ENCODE assay signal across 1 cellular context in genomic region chr11:3797329-3798090, GRCh38.
TF ChIP-seq lines count a peak whose summit lies in the region.

TSS of gene NUP98 (minus strand) at chr11:3797554. CDS start at chr11:3782117, 15,437 bp downstream.

TF ChIP-seq in HepG2, 621 proteins besides CTCF, POLR2A, EP300 and RAD21 (continued from another document and continues in another):
- TF ChIP-seq ZNF407 (CRISPR knock-in tag; IDR thresholded peaks at IDR 0.05; ENCODE audit: not compliant biosample characterization) = peak; percentile 64
- peak; percentile 90 for TF ChIP-seq SAP130 (CRISPR knock-in tag; IDR thresholded peaks at IDR 0.05; ENCODE audit: low read depth)
- TF ChIP-seq BCL3 (CRISPR knock-in tag; IDR thresholded peaks at IDR 0.05) = peak; percentile 84
- peak; percentile 78 for TF ChIP-seq CSRNP1 (CRISPR knock-in tag; IDR thresholded peaks at IDR 0.05)
- TF ChIP-seq ZNF772 (CRISPR knock-in tag; IDR thresholded peaks at IDR 0.05) = no peak
- 0 out of 2 replicates have a peak, but pooled peaks have one; percentile 94 for TF ChIP-seq NFAT5 (CRISPR knock-in tag; IDR thresholded peaks at IDR 0.05)
- TF ChIP-seq MEIS1 (CRISPR knock-in tag; IDR thresholded peaks at IDR 0.05; ENCODE audit: borderline replicate concordance) = peak; percentile 83; the same call in 1 of the 2 replicates
- peak; percentile 37; the same call in 1 of the 2 replicates for TF ChIP-seq ERF (CRISPR knock-in tag; IDR thresholded peaks at IDR 0.05)
- peak; percentile 78; the same call in 1 of the 2 replicates for TF ChIP-seq ZNF232 (CRISPR knock-in tag; IDR thresholded peaks at IDR 0.05; ENCODE audit: borderline replicate concordance)
- peak; percentile 90 for TF ChIP-seq TFDP2 (CRISPR knock-in tag; IDR thresholded peaks at IDR 0.05)
- TF ChIP-seq ZSCAN25 (CRISPR knock-in tag; IDR thresholded peaks at IDR 0.05) = peak; percentile 96
- peak; percentile 86 for TF ChIP-seq IKZF4 (CRISPR knock-in tag; IDR thresholded peaks at IDR 0.05; ENCODE audit: borderline replicate concordance, low read depth, not compliant biosample characterization)
- TF ChIP-seq HBP1 (CRISPR knock-in tag; IDR thresholded peaks at IDR 0.05; ENCODE audit: low read depth) = peak; percentile 39; the same call in 1 of the 2 replicates
- TF ChIP-seq NCOA1 (CRISPR knock-in tag; IDR thresholded peaks at IDR 0.05) = peak; percentile 85; the same call in 1 of the 2 replicates
- TF ChIP-seq HNRNPL (IDR thresholded peaks at IDR 0.05; ENCODE audit: low read depth, low read length) = no peak
- TF ChIP-seq ZMYM3 (CRISPR knock-in tag; IDR thresholded peaks at IDR 0.05) = no peak
- TF ChIP-seq ZNF646 (CRISPR knock-in tag; IDR thresholded peaks at IDR 0.05) = no peak
- no peak for TF ChIP-seq KLF13 (CRISPR knock-in tag; IDR thresholded peaks at IDR 0.05)
- no peak for TF ChIP-seq RORA (CRISPR knock-in tag; IDR thresholded peaks at IDR 0.05)
- TF ChIP-seq ESRRA (CRISPR knock-in tag; IDR thresholded peaks at IDR 0.05; ENCODE audit: low read depth) = no peak
- 0 out of 2 replicates have a peak, but pooled peaks have one; percentile 81 for TF ChIP-seq MTF1 (CRISPR knock-in tag; IDR thresholded peaks at IDR 0.05)
- no peak for TF ChIP-seq HNRNPH1 (optimal IDR thresholded peaks at IDR 0.05; ENCODE audit: low read depth, low read length)
- peak; percentile 40; the same call in 1 of the 2 replicates for TF ChIP-seq ZNF670 (CRISPR knock-in tag; IDR thresholded peaks at IDR 0.05; ENCODE audit: borderline replicate concordance)
- no peak for TF ChIP-seq DPF2 (CRISPR knock-in tag; IDR thresholded peaks at IDR 0.05; ENCODE audit: borderline replicate concordance, low read depth)
- TF ChIP-seq TOE1 (CRISPR knock-in tag; IDR thresholded peaks at IDR 0.05) = no peak
